Comparison of ENCODE assay signal across 23 cellular contexts in the genomic region with DNA sequence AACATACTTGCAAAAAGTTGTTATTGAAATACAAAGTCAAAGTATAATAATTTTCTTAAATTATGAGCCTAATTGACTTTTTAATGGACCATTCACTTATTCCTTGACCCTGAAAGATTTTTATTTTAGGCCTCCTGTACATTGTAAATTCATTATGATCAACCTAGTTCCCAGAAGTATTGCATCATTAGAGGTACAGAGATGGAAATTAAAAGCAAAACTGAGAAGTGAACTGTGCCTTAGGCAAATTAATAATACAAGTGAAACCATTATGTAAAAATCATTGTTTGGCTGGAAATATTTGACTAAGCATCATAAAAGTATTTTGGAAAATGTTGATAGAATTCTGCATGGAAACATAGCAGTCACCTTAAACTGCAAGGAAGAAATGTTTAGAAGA.
DNase-seq lines count a peak whose midpoint lies in the region; ATAC-seq, FAIRE-seq and TF ChIP-seq lines count a peak whose summit lies in the region.
"Had no signal": no experiment of that assay in that cellular context is flagged by ENCODE, and none has a peak within 500 bp of the region (broad histone marks: within the 10 kb centered on the region; RNA-seq: fewer than 3 reads in every experiment).

No MANE protein-coding gene starts in this region.

- H2AFZ ChIP-seq in astrocyte (ENCODE audit: low read depth, low read length), result no peak overlapping the region
- H2AFZ ChIP-seq in smooth muscle cell (ENCODE audit: low read depth), result no peak overlapping the region

- no peaks in the 10 kb centered on the region for H3K79me2 ChIP-seq in astrocyte (ENCODE audit: insufficient read depth, low read length)
- no peaks in the 10 kb centered on the region for H3K79me2 ChIP-seq in smooth muscle cell (ENCODE audit: low read depth)

- no peak overlapping the region for H3K27ac ChIP-seq in astrocyte (ENCODE audit: low read depth, low read length)
- peak overlapping the region; percentile 87 for H3K27ac ChIP-seq in smooth muscle cell (ENCODE audit: low read depth)
- H3K27ac ChIP-seq in left ventricle myocardium inferior (replicated peaks), result no peak overlapping the region
- H3K27ac ChIP-seq: C4-2B, lower lobe of right lung, RWPE1, spleen had no signal

- no peaks in the 10 kb centered on the region for H3K9me3 Mint-ChIP-seq in activated naive CD4-positive, alpha-beta T cell treated with anti-CD3 and anti-CD28 coated beads for 36 hours
- H3K9me3 Mint-ChIP-seq in activated naive CD4-positive, alpha-beta T cell treated with anti-CD3 and anti-CD28 coated beads, Interleukin-2, amount 10 ng/mL, durations not matched to agents 7 days and 5 days, result no peaks in the 10 kb centered on the region
- peaks cover 1% of the 10 kb centered on the region for H3K9me3 Mint-ChIP-seq in astrocyte (ENCODE audit: unreplicated experiment)
- H3K9me3 Mint-ChIP-seq: activated CD4-positive, alpha-beta memory T cell treated with anti-CD3 and anti-CD28 coated beads, Interleukin-2, amount 10 ng/mL, durations not matched to agents 7 days and 5 days; dendritic cell treated with granulocyte-macrophage colony-stimulating factor and Interleukin-4, amounts not matched to agents 40 ng/mL and 50 ng/mL, for 4 days; T-helper 2 cell treated with Interferon-gamma antibody and Interleukin-4, amounts not matched to agents 5 μg/mL and 100 μg/mL, for 36 hours had no signal

- H3K27me3 ChIP-seq in astrocyte (ENCODE audit: insufficient read depth, low read length) (no peaks in the 10 kb centered on the region), smooth muscle cell (ENCODE audit: low read depth) (no peaks in the 10 kb centered on the region), left ventricle myocardium inferior (ENCODE audit: low read depth) (no peaks in the 10 kb centered on the region)
- H3K27me3 ChIP-seq: spleen had no signal

- H3K4me1 ChIP-seq in astrocyte (ENCODE audit: insufficient read depth, low read length) (peaks cover 20% of the 10 kb centered on the region), smooth muscle cell (ENCODE audit: low read depth) (peaks cover 12% of the 10 kb centered on the region), left ventricle myocardium inferior (no peaks in the 10 kb centered on the region)
- H3K4me1 ChIP-seq: lower lobe of right lung, spleen had no signal

- intact Hi-C loops in activated naive CD4-positive, alpha-beta T cell treated with anti-CD3 and anti-CD28 coated beads for 36 hours (cut with micrococcal nuclease), result loop anchor here (1.0 to 10.0 kb wide), 5 partner anchors 12 to 1147 kb away; no protein-coding TSS in a partner anchor
- intact Hi-C loops in left ventricle myocardium inferior (cut with micrococcal nuclease), result no loop called here

- ATAC-seq in HG02759 (IDR thresholded peaks at IDR 0.05; ENCODE audit: unreplicated experiment), result peak; percentile 60
- ATAC-seq: lower lobe of right lung, SK-N-SH treated with all-trans-retinoic acid at 6 μM for 48 hours had no signal

- H3K36me3 ChIP-seq in astrocyte (ENCODE audit: insufficient read depth, low read length) (no peaks in the 10 kb centered on the region), smooth muscle cell (ENCODE audit: low read depth) (no peaks in the 10 kb centered on the region), left ventricle myocardium inferior (no peaks in the 10 kb centered on the region)
- H3K36me3 ChIP-seq: lower lobe of right lung, spleen had no signal

- H3K9me3 ChIP-seq in astrocyte (ENCODE audit: insufficient read depth, low read depth, low read length), result no peaks in the 10 kb centered on the region
- H3K9me3 ChIP-seq in smooth muscle cell (replicated peaks; ENCODE audit: low read depth), result no peaks in the 10 kb centered on the region
- H3K9me3 ChIP-seq in left ventricle myocardium inferior (replicated peaks), result no peaks in the 10 kb centered on the region
- H3K9me3 ChIP-seq: lower lobe of right lung, spleen had no signal

- H3F3A ChIP-seq in smooth muscle cell (ENCODE audit: low read depth), result peaks cover 16% of the 10 kb centered on the region

- peaks cover 30% of the 10 kb centered on the region for H3K4me1 Mint-ChIP-seq in activated naive CD4-positive, alpha-beta T cell treated with anti-CD3 and anti-CD28 coated beads for 36 hours (ENCODE audit: low read depth)
- H3K4me1 Mint-ChIP-seq in activated naive CD4-positive, alpha-beta T cell treated with anti-CD3 and anti-CD28 coated beads, Interleukin-2, amount 10 ng/mL, durations not matched to agents 7 days and 5 days, result peaks cover 5% of the 10 kb centered on the region
- H3K4me1 Mint-ChIP-seq in astrocyte (ENCODE audit: low read depth, unreplicated experiment), result peaks cover 25% of the 10 kb centered on the region

- TF ChIP-seq CTCF in astrocyte (IDR thresholded peaks at IDR 0.05; ENCODE audit: insufficient read depth, low read depth, low read length), result no peak
- no peak for TF ChIP-seq CTCF in smooth muscle cell (IDR thresholded peaks at IDR 0.05; ENCODE audit: borderline replicate concordance, insufficient read depth, poor library complexity, severe bottlenecking)
- TF ChIP-seq CTCF in left ventricle myocardium inferior (IDR thresholded peaks at IDR 0.05; ENCODE audit: borderline replicate concordance), result no peak

- H3K4me3 ChIP-seq in astrocyte (ENCODE audit: insufficient read depth, low read depth, low read length) (no peak overlapping the region), smooth muscle cell (no peak overlapping the region), left ventricle myocardium inferior (no peak overlapping the region)
- H3K4me3 ChIP-seq: lower lobe of right lung, spleen had no signal

- H3K9ac ChIP-seq in astrocyte (ENCODE audit: low read length) (no peak overlapping the region), smooth muscle cell (ENCODE audit: low read depth) (no peak overlapping the region)

- peak; percentile 5 for FAIRE-seq in astrocyte (lab: Jason Lieb, UNC)

- H3K36me3 Mint-ChIP-seq in activated naive CD4-positive, alpha-beta T cell treated with anti-CD3 and anti-CD28 coated beads for 36 hours (ENCODE audit: low read depth), result no peaks in the 10 kb centered on the region
- no peaks in the 10 kb centered on the region for H3K36me3 Mint-ChIP-seq in activated naive CD4-positive, alpha-beta T cell treated with anti-CD3 and anti-CD28 coated beads, Interleukin-2, amount 10 ng/mL, durations not matched to agents 7 days and 5 days
- H3K36me3 Mint-ChIP-seq in astrocyte (ENCODE audit: low read depth, unreplicated experiment), result peaks cover 5% of the 10 kb centered on the region

- CTCF ChIA-PET in activated naive CD4-positive, alpha-beta T cell treated with anti-CD3 and anti-CD28 coated beads for 36 hours (lab: Charles Lee), result no interaction called here
- CTCF ChIA-PET in activated naive CD4-positive, alpha-beta T cell treated with anti-CD3 and anti-CD28 coated beads, Interleukin-2, amount 10 ng/mL, durations not matched to agents 7 days and 5 days (lab: Charles Lee), result no interaction called here

- no peaks in the 10 kb centered on the region for H4K20me1 ChIP-seq in astrocyte (ENCODE audit: insufficient read depth, low read length)
- no peaks in the 10 kb centered on the region for H4K20me1 ChIP-seq in smooth muscle cell (ENCODE audit: low read depth)

- no peak overlapping the region for H3K4me2 ChIP-seq in astrocyte (ENCODE audit: low read length)
- no peak overlapping the region for H3K4me2 ChIP-seq in smooth muscle cell

- H3K27me3 Mint-ChIP-seq in activated naive CD4-positive, alpha-beta T cell treated with anti-CD3 and anti-CD28 coated beads for 36 hours (ENCODE audit: low read depth), result peaks cover 12% of the 10 kb centered on the region
- peaks cover 3% of the 10 kb centered on the region for H3K27me3 Mint-ChIP-seq in activated naive CD4-positive, alpha-beta T cell treated with anti-CD3 and anti-CD28 coated beads, Interleukin-2, amount 10 ng/mL, durations not matched to agents 7 days and 5 days
- no peaks in the 10 kb centered on the region for H3K27me3 Mint-ChIP-seq in astrocyte (ENCODE audit: low read depth, unreplicated experiment)
- H3K27me3 Mint-ChIP-seq: dendritic cell treated with granulocyte-macrophage colony-stimulating factor and Interleukin-4, amounts not matched to agents 40 ng/mL and 50 ng/mL, for 4 days had no signal

- no peak for DNase-seq in activated naive CD4-positive, alpha-beta T cell treated with anti-CD3 and anti-CD28 coated beads for 36 hours
- DNase-seq in activated naive CD4-positive, alpha-beta T cell treated with anti-CD3 and anti-CD28 coated beads, Interleukin-2, amount 10 ng/mL, durations not matched to agents 7 days and 5 days, result no peak
- no peak for DNase-seq in astrocyte (ENCODE audit: low read depth)
- no peak for DNase-seq in smooth muscle cell (lab: John Stamatoyannopoulos, UW; ENCODE audit: unreplicated experiment)
- DNase-seq in NCI-H2196 (lab: John Stamatoyannopoulos, UW; ENCODE audit: unreplicated experiment), result no peak
- DNase-seq in left ventricle myocardium inferior, result no peak
- DNase-seq in SHP77 treated with DMSO at 0.1 percent for 48 hours (lab: John Stamatoyannopoulos, UW), result no peak
- DNase-seq: activated CD4-positive, alpha-beta memory T cell treated with anti-CD3 and anti-CD28 coated beads, Interleukin-2, amount 10 ng/mL, durations not matched to agents 7 days and 5 days; activated T-cell treated with anti-CD3 and anti-CD28 coated beads, Interleukin-2, amount 50 U/mL, for 48 hours; H7; hippocampal formation; lower lobe of right lung; NCI-H1417 treated with DMSO at 0.1 percent for 48 hours; NCI-H2107; NCI-H510A treated with DMSO at 0.1 percent for 48 hours; spleen; stimulated activated CD4-positive, alpha-beta T cell treated with anti-CD3 and anti-CD28 coated beads, Interleukin-4, amount 100 ng/mL, for 4 hours had no signal

- H3K27ac Mint-ChIP-seq in activated naive CD4-positive, alpha-beta T cell treated with anti-CD3 and anti-CD28 coated beads for 36 hours, result peak overlapping the region; percentile 41
- no peak overlapping the region for H3K27ac Mint-ChIP-seq in activated naive CD4-positive, alpha-beta T cell treated with anti-CD3 and anti-CD28 coated beads, Interleukin-2, amount 10 ng/mL, durations not matched to agents 7 days and 5 days
- no peak overlapping the region for H3K27ac Mint-ChIP-seq in astrocyte (ENCODE audit: unreplicated experiment)
- H3K27ac Mint-ChIP-seq: activated CD4-positive, alpha-beta memory T cell treated with anti-CD3 and anti-CD28 coated beads, Interleukin-2, amount 10 ng/mL, durations not matched to agents 7 days and 5 days; dendritic cell treated with granulocyte-macrophage colony-stimulating factor and Interleukin-4, amounts not matched to agents 40 ng/mL and 50 ng/mL, for 4 days; T-helper 2 cell treated with Interferon-gamma antibody and Interleukin-4, amounts not matched to agents 5 μg/mL and 100 μg/mL, for 36 hours had no signal

- no peak overlapping the region for H3K4me3 Mint-ChIP-seq in activated naive CD4-positive, alpha-beta T cell treated with anti-CD3 and anti-CD28 coated beads for 36 hours
- no peak overlapping the region for H3K4me3 Mint-ChIP-seq in activated naive CD4-positive, alpha-beta T cell treated with anti-CD3 and anti-CD28 coated beads, Interleukin-2, amount 10 ng/mL, durations not matched to agents 7 days and 5 days
- H3K4me3 Mint-ChIP-seq in astrocyte (ENCODE audit: unreplicated experiment), result no peak overlapping the region
- H3K4me3 Mint-ChIP-seq: activated CD4-positive, alpha-beta memory T cell treated with anti-CD3 and anti-CD28 coated beads, Interleukin-2, amount 10 ng/mL, durations not matched to agents 7 days and 5 days; dendritic cell treated with granulocyte-macrophage colony-stimulating factor and Interleukin-4, amounts not matched to agents 40 ng/mL and 50 ng/mL, for 4 days; T-helper 2 cell treated with Interferon-gamma antibody and Interleukin-4, amounts not matched to agents 5 μg/mL and 100 μg/mL, for 36 hours had no signal
